Comparison of ENCODE assay signal across 22 cellular contexts in genomic region chr21:21103692-21104091, GRCh38.
"Had no signal": no experiment of that assay in that cellular context is flagged by ENCODE, and none has a peak within 500 bp of the region (broad histone marks: within the 10 kb centered on the region; RNA-seq: fewer than 3 reads in every experiment).

No MANE protein-coding gene starts in this region.

- H3K27ac ChIP-seq: gastrocnemius medialis, neural progenitor cell, parathyroid adenoma, prostate gland, right atrium auricular region, stomach, testis, tibial artery had no signal

- H3K27me3 Mint-ChIP-seq: memory B cell; natural killer cell treated with Interleukin-12 subunit alpha and Interleukin-12 subunit beta and Interleukin-15 and Interleukin-18, amount 100 ng/mL, for 72 hours; type B pancreatic cell had no signal

- H3K27ac Mint-ChIP-seq: memory B cell; natural killer cell treated with Interleukin-12 subunit alpha and Interleukin-12 subunit beta and Interleukin-15 and Interleukin-18, amount 100 ng/mL, for 72 hours; neural progenitor cell; stimulated activated effector memory CD8-positive, alpha-beta T cell treated with anti-CD3 and anti-CD28 coated beads, Interleukin-12 subunit alpha, Interleukin-12 subunit beta, amount 100 ng/mL, for 72 hours; type B pancreatic cell had no signal

- H2AFZ ChIP-seq: neural progenitor cell, parathyroid adenoma had no signal

- H3K27me3 ChIP-seq: gastrocnemius medialis, neural progenitor cell, right atrium auricular region, stomach, testis, tibial artery had no signal

- DNase-seq: cortex of kidney; effector CD4-positive, alpha-beta T cell; gastrocnemius medialis; head of caudate nucleus; stimulated activated CD4-positive, alpha-beta T cell treated with anti-CD3 and anti-CD28 coated beads, Interleukin-12 subunit alpha, Interleukin-12 subunit beta, amount 100 ng/mL, for 4 hours; stimulated activated CD4-positive, alpha-beta T cell treated with anti-CD3 and anti-CD28 coated beads, Interleukin-1b, Interleukin-23, amount 100 ng/mL, for 48 hours; stimulated activated CD4-positive, alpha-beta T cell treated with anti-CD3 and anti-CD28 coated beads, Interleukin-4, amount 100 ng/mL, for 24 hours; stimulated activated naive CD4-positive, alpha-beta T cell treated with Interleukin-2 at 50 U/mL for 16 hours; stomach; testis; tibial artery had no signal

- H3K79me2 ChIP-seq: parathyroid adenoma had no signal

- H3K4me2 ChIP-seq: neural progenitor cell, smooth muscle cell had no signal

- H3K9me3 Mint-ChIP-seq: memory B cell, neural progenitor cell, type B pancreatic cell had no signal

- H3K36me3 ChIP-seq: gastrocnemius medialis, neural progenitor cell, prostate gland, right atrium auricular region, stomach, tibial artery had no signal

- H3K4me3 Mint-ChIP-seq: memory B cell; natural killer cell treated with Interleukin-12 subunit alpha and Interleukin-12 subunit beta and Interleukin-15 and Interleukin-18, amount 100 ng/mL, for 72 hours; neural progenitor cell; stimulated activated effector memory CD8-positive, alpha-beta T cell treated with anti-CD3 and anti-CD28 coated beads, Interleukin-12 subunit alpha, Interleukin-12 subunit beta, amount 100 ng/mL, for 72 hours; type B pancreatic cell had no signal

- H3K9me3 ChIP-seq: gastrocnemius medialis, prostate gland, right atrium auricular region, stomach, testis, tibial artery had no signal

- H3K36me3 Mint-ChIP-seq: memory B cell; natural killer cell treated with Interleukin-12 subunit alpha and Interleukin-12 subunit beta and Interleukin-15 and Interleukin-18, amount 100 ng/mL, for 72 hours; neural progenitor cell; stimulated activated effector memory CD8-positive, alpha-beta T cell treated with anti-CD3 and anti-CD28 coated beads, Interleukin-12 subunit alpha, Interleukin-12 subunit beta, amount 100 ng/mL, for 72 hours; type B pancreatic cell had no signal

- FAIRE-seq: keratinocyte had no signal

- H3K4me1 Mint-ChIP-seq: memory B cell; stimulated activated effector memory CD8-positive, alpha-beta T cell treated with anti-CD3 and anti-CD28 coated beads, Interleukin-12 subunit alpha, Interleukin-12 subunit beta, amount 100 ng/mL, for 72 hours had no signal

- H3K4me3 ChIP-seq: gastrocnemius medialis, lung, neural progenitor cell, prostate gland, right atrium auricular region, smooth muscle cell, stomach, testis, tibial artery had no signal

- H3K9ac ChIP-seq: neural progenitor cell, parathyroid adenoma had no signal
